Comparison of ENCODE assay signal across 8 cellular contexts in the genomic region with DNA sequence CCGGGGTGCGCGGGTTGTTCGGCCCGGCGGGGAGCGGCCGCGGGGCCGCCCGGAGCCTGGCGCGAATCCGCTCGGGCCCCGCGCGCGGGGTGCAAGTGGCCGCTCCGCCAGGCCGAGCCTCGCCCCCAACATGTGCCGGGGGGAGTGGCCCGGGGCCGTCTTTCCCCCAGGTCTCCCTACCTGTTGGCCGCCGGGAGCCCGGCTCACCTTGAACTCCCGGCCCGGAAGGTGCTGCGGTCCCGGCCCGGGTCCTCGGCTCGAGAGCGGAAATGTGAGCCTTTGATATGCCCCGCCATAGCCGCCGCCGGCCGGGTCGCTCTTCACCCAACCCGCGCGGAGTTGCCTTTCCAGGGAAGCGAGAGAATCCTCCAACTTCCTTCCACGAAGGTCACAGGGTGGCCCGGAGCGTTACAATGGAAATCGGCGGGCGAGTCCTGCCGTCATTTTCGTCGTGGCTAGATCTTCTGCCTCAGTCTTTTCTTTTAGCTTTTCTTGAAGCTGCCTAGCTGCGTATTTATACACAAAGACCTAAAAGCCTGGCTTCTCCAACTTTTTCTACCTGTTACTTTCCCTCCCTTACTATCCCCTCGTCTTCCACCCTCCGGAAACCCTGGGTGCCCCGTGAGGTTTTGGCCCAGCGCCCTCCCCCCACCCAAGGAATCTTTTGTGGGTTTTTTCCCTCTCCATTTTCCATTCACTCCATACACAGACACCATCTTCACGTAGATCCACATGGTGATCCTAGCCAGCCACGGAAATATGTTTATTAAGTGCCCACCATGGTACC. TPM values are rescaled to one million over a fixed set of nuclear protein-coding genes. Genes with fewer than 3 reads are reported as not detected.
DNase-seq lines count a peak whose midpoint lies in the region; TF ChIP-seq lines count a peak whose summit lies in the region.

No MANE protein-coding gene starts in this region.

- CTCF ChIA-PET in HEK293 (lab: Yijun Ruan, JAX): interaction anchor here (0.8 to 1.1 kb wide), 4 partner anchors 10 to 219 kb away, joined by 3 to 4 read pairs (median 3); no protein-coding TSS in a partner anchor

- peak; percentile 22 for DNase-seq in ACHN
- DNase-seq in activated CD4-positive, CD25-positive, alpha-beta regulatory T cell treated with anti-CD3 and anti-CD28 coated beads, Interleukin-2, amount 50 U/mL, for 72 hours: peak; percentile 50
- peak; percentile 40 for DNase-seq in mucosa of gallbladder (ENCODE audit: low spot score)
- DNase-seq in stomach: peak; percentile 61
- DNase-seq in cerebellum (ENCODE audit: low spot score): no peak
- DNase-seq in NCI-H1436 (lab: John Stamatoyannopoulos, UW): no peak

- no peaks in the 10 kb centered on the region for H3K9me3 ChIP-seq in HEK293 (ENCODE audit: control insufficient read depth, insufficient read depth, low read depth, low read length)
- no peaks in the 10 kb centered on the region for H3K9me3 ChIP-seq in ectodermal cell (ENCODE audit: control insufficient read depth, low read length)
- H3K9me3 ChIP-seq in stomach: no peaks in the 10 kb centered on the region

- H3K4me3 ChIP-seq in HEK293 (ENCODE audit: low read depth, low read length) (peak overlapping the region; percentile 85), ectodermal cell (ENCODE audit: insufficient read depth, low read depth, low read length) (peak overlapping the region; percentile 73), stomach (peak overlapping the region; percentile 67 to 81 (median 71))

- H3K4me1 ChIP-seq in HEK293 (ENCODE audit: control insufficient read depth, insufficient read depth, low read length): peaks cover 5% of the 10 kb centered on the region; the same call in 1 of the 2 replicates
- H3K4me1 ChIP-seq in ectodermal cell (ENCODE audit: control insufficient read depth, insufficient read depth, low read length): peaks cover 18% of the 10 kb centered on the region
- peaks cover 20 to 50% (median 36%) of the 10 kb centered on the region in 4 donors for H3K4me1 ChIP-seq in stomach

- H3K36me3 ChIP-seq in HEK293 (ENCODE audit: control insufficient read depth in 2 of 2, insufficient read depth in 1 of 2, low read length in 2 of 2): no peaks in the 10 kb centered on the region
- no peaks in the 10 kb centered on the region for H3K36me3 ChIP-seq in ectodermal cell (ENCODE audit: control insufficient read depth, insufficient read depth, low read length)
- no peaks in the 10 kb centered on the region for H3K36me3 ChIP-seq in stomach

- peaks cover 12% of the 10 kb centered on the region for H3K27me3 ChIP-seq in ectodermal cell (ENCODE audit: control insufficient read depth, insufficient read depth, low read length, poor library complexity, severe bottlenecking)
- H3K27me3 ChIP-seq in stomach: peaks cover 0 to 19% (median 0%) of the 10 kb centered on the region in 3 donors

- in situ Hi-C loops in ACHN (cut with HindIII; ENCODE audit: low pct_ligation_motif_present, low pct_unique_long_range_greater_than_20kb, low sequenced_read_pairs): no loop called here

- TF ChIP-seq CTCF in HEK293 (tag by site-specific recombination; IDR thresholded peaks at IDR 0.05) (no peak), stomach (IDR thresholded peaks at IDR 0.05) (no peak)

- intact Hi-C loops in stomach (cut with DNase I; ENCODE audit: low total_unique reads): no loop called here

- POLR2A ChIA-PET in HEK293 (lab: Yijun Ruan, JAX): interaction anchor here (0.9 to 2.9 kb wide), 3 partner anchors 21 to 150 kb away, joined by 3 to 15 read pairs (median 4); partner anchors contain the start of gene TTF2

- no peak for TF ChIP-seq EP300 in stomach (IDR thresholded peaks at IDR 0.05)

- no peak for TF ChIP-seq POLR2A in stomach (IDR thresholded peaks at IDR 0.05)

- WGBS in ectodermal cell, 2 experiments: 0 to 1% methylated on average over 63 of the region's 63 CpGs
- WGBS in stomach, 5 donors: 1 to 4% (median 3%) methylated on average over 41 to 63 of the region's 63 CpGs

- H3K27ac ChIP-seq in HEK293 (ENCODE audit: extremely low read depth, low read depth, low read length) (peak overlapping the region; percentile 77; the same call in 1 of the 2 replicates), ectodermal cell (ENCODE audit: insufficient read depth, low read depth, low read length, poor library complexity, severe bottlenecking) (no peak overlapping the region), stomach (peak overlapping the region; percentile 83 to 90 (median 86))

TF ChIP-seq in HEK293, 187 proteins besides CTCF, POLR2A, EP300 and RAD21 (continues in another document):
- TF ChIP-seq ZSCAN30 (tag by site-specific recombination; IDR thresholded peaks at IDR 0.05): no peak
- TF ChIP-seq, protein P1, sequence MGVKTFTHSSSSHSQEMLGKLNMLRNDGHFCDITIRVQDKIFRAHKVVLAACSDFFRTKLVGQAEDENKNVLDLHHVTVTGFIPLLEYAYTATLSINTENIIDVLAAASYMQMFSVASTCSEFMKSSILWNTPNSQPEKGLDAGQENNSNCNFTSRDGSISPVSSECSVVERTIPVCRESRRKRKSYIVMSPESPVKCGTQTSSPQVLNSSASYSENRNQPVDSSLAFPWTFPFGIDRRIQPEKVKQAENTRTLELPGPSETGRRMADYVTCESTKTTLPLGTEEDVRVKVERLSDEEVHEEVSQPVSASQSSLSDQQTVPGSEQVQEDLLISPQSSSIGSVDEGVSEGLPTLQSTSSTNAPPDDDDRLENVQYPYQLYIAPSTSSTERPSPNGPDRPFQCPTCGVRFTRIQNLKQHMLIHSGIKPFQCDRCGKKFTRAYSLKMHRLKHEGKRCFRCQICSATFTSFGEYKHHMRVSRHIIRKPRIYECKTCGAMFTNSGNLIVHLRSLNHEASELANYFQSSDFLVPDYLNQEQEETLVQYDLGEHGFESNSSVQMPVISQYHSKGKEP (tag by site-specific recombination; IDR thresholded peaks at IDR 0.05): no peak
- TF ChIP-seq ZNF416 (tag by site-specific recombination; IDR thresholded peaks at IDR 0.05): no peak
- 0 out of 2 replicates have a peak, but pooled peaks have one; percentile 8 for TF ChIP-seq KLF9 (tag by site-specific recombination; IDR thresholded peaks at IDR 0.05; ENCODE audit: low read depth)
- no peak for TF ChIP-seq ZNF133 (tag by site-specific recombination; IDR thresholded peaks at IDR 0.05)
- TF ChIP-seq TCF7L2 (IDR thresholded peaks at IDR 0.05; ENCODE audit: borderline replicate concordance, low read depth, low read length): peak; percentile 76; the same call in 1 of the 2 replicates
- TF ChIP-seq PRDM1 (tag by site-specific recombination; IDR thresholded peaks at IDR 0.05): peak; percentile 78
- peak; percentile 51; the same call in 1 of the 2 replicates for TF ChIP-seq ZNF366 (tag by site-specific recombination; conservative IDR thresholded peaks at IDR 0.05)
- TF ChIP-seq SP7 (tag by site-specific recombination; IDR thresholded peaks at IDR 0.05): peak; percentile 22; the same call in 1 of the 2 replicates
- TF ChIP-seq ZNF132 (tag by site-specific recombination; IDR thresholded peaks at IDR 0.05; ENCODE audit: borderline replicate concordance): no peak
- no peak for TF ChIP-seq ZNF571 (tag by site-specific recombination; IDR thresholded peaks at IDR 0.05)
- no peak for TF ChIP-seq HOXD13 (CRISPR knock-in tag; IDR thresholded peaks at IDR 0.05; ENCODE audit: borderline replicate concordance)
- TF ChIP-seq ZBTB20 (tag by site-specific recombination; IDR thresholded peaks at IDR 0.05): 0 out of 2 replicates have a peak, but pooled peaks have one; percentile 25
- TF ChIP-seq ZNF335 (tag by site-specific recombination; conservative IDR thresholded peaks at IDR 0.05): peak; percentile 61
- TF ChIP-seq ZNF341 (tag by site-specific recombination; IDR thresholded peaks at IDR 0.05; ENCODE audit: low read depth): peak; percentile 83
- peak; percentile 83 for TF ChIP-seq ZBTB11 (tag by site-specific recombination; conservative IDR thresholded peaks at IDR 0.05; ENCODE audit: low read depth)
- TF ChIP-seq IKZF3 (tag by site-specific recombination; IDR thresholded peaks at IDR 0.05): 0 out of 2 replicates have a peak, but pooled peaks have one; percentile 20

RNA-seq across cellular contexts. Expression of gene PTGFRN, which starts 0.9 kb away (rescaled TPM):
- polyA plus RNA-seq in ectodermal cell (2013, experiment 1 of 4): 34.3 TPM
- 39.4 TPM for polyA plus RNA-seq in ectodermal cell (2013, experiment 2 of 4)
- polyA plus RNA-seq in ectodermal cell (2013, experiment 3 of 4): 24.7 TPM
- polyA plus RNA-seq in ectodermal cell (2013, experiment 4 of 4): 31.8 TPM
- total RNA-seq in mucosa of gallbladder: 93.6 TPM
- 10 to 100 TPM; 30.9 to 66.6 (median 47.2) TPM for total RNA-seq in stomach
- polyA plus RNA-seq in stomach: 10 to 100 TPM in 1 of 3 donors, 1 to 10 TPM in 2; 3.8 to 42.9 (median 9.7) TPM
- total RNA-seq in cerebellum: 40.5 TPM

Comparison
In these comparisons a context has a peak if more than half of its experiments do, and no peak if none do; other contexts are left out.
1. DNase-seq: peak in ACHN (single experiment), activated CD4-positive, CD25-positive, alpha-beta regulatory T cell treated with anti-CD3 and anti-CD28 coated beads, Interleukin-2, amount 50 U/mL, for 72 hours (single experiment), mucosa of gallbladder (single experiment) and stomach (single experiment); none in cerebellum (single experiment) and NCI-H1436 (single experiment).
2. Peak in every context shown above with its lines, with median percentiles within 50 percentile points of each other: H3K4me3 ChIP-seq.